Comparison of ENCODE assay signal across 28 cellular contexts in genomic region chr6:138098306-138098705, GRCh38. TPM values are rescaled to one million over a fixed set of nuclear protein-coding genes. Genes with fewer than 3 reads are reported as not detected.
"Had no signal": no experiment of that assay in that cellular context is flagged by ENCODE, and none has a peak within 500 bp of the region (broad histone marks: within the 10 kb centered on the region; RNA-seq: fewer than 3 reads in every experiment).

No MANE protein-coding gene starts in this region.

- DNase-seq: activated CD4-positive, alpha-beta memory T cell treated with anti-CD3 and anti-CD28 coated beads for 36 hours; activated CD4-positive, alpha-beta T cell treated with anti-CD3 and anti-CD28 coated beads, Interleukin-2, amount 10 ng/mL, durations not matched to agents 7 days and 5 days; activated CD4-positive, CD25-positive, alpha-beta regulatory T cell; activated gamma-delta T cell; activated naive CD4-positive, alpha-beta T cell treated with anti-CD3 and anti-CD28 coated beads for 36 hours; activated T-cell treated with anti-CD3 and anti-CD28 coated beads for 4 hours; activated T-cell treated with anti-CD3 and anti-CD28 coated beads, Interleukin-2, amount 50 U/mL, for 48 hours; MG63; MV-4-11; NCI-H1092 treated with DMSO at 0.1 percent for 48 hours; NCI-H1417 treated with DMSO at 0.1 percent for 48 hours; NCI-H1694; NCI-H2029; NCI-H2107; NCI-H2171 treated with DMSO at 0.1 percent for 48 hours; NCI-H226; NCI-H526 treated with DMSO at 0.1 percent for 48 hours; NCI-H82; RPMI8226; T-cell; T-helper 2 cell; T1000 had no signal

- H3K27me3 ChIP-seq: MG63 had no signal

- H3K4me3 ChIP-seq: MG63, SK-N-MC had no signal

- ATAC-seq: activated T-helper 17 cell treated with anti-CD3 and anti-CD28 coated beads, Interleukin-2, amount 50 U/mL, for 72 hours; Right ventricle myocardium inferior; T-cell had no signal

- H3K4me2 ChIP-seq: KMS-11 had no signal

- H3K9ac ChIP-seq: KMS-11 had no signal

- H3K27ac ChIP-seq: KMS-11, SK-N-MC, VCaP had no signal

RNA-seq across cellular contexts. Expression of gene PERP, which starts 8.9 kb away (rescaled TPM):
- total RNA-seq: OCI-LY7 had no signal
